Comparison of ENCODE assay signal across 25 cellular contexts in the genomic region with DNA sequence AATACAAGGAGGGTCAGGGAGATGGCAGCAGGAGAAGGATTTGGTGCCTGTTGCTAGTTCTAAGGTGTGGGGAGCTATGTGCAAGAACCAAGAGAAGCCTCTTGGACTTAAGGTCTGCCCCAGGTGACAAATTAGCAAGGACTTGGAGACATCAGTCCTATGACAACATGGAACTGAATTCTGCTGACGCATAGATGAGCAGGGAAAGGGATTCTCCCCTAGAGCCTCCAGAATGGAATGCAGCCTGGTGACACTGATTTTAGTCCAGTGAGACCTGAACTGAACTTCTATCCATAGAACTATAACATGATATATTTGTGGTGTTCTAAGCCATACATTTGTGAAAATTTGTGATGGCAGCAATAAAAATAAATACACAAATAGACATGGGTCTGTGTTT.
DNase-seq lines count a peak whose midpoint lies in the region; ATAC-seq, FAIRE-seq and TF ChIP-seq lines count a peak whose summit lies in the region.
"Had no signal": no experiment of that assay in that cellular context is flagged by ENCODE, and none has a peak within 500 bp of the region (broad histone marks: within the 10 kb centered on the region; RNA-seq: fewer than 3 reads in every experiment).

No MANE protein-coding gene starts in this region.

- H4K8ac ChIP-seq in trophoblast cell (ENCODE audit: low read depth, low read length) = no peak overlapping the region

- H2AFZ ChIP-seq in OCI-LY3 (ENCODE audit: low read depth, low read length) = no peak overlapping the region
- no peak overlapping the region for H2AFZ ChIP-seq in trophoblast cell (ENCODE audit: insufficient read depth, low read length, poor library complexity)

- H3K27me3 Mint-ChIP-seq in activated naive CD4-positive, alpha-beta T cell treated with anti-CD3 and anti-CD28 coated beads, Interleukin-2, amount 10 ng/mL, durations not matched to agents 7 days and 5 days = peaks cover 10% of the 10 kb centered on the region
- H3K27me3 Mint-ChIP-seq: CD8-positive, alpha-beta memory T cell had no signal

- intact Hi-C loops in right cardiac atrium (cut with DNase I) = loop anchor here in 1 of 4 donors (10.0 kb wide), 1 partner anchor 255 kb away; a partner anchor contains a TSS

- no peak overlapping the region for H2BK120ac ChIP-seq in trophoblast cell (ENCODE audit: insufficient read depth, low read length, poor library complexity)

- no peak overlapping the region for H2AK5ac ChIP-seq in trophoblast cell (ENCODE audit: low read length)

- H3K36me3 ChIP-seq in OCI-LY3 (replicated peaks; ENCODE audit: low read depth, low read length) (no peaks in the 10 kb centered on the region), bronchial epithelial cell (ENCODE audit: control insufficient read depth, insufficient read depth, low read length) (no peaks in the 10 kb centered on the region), trophoblast cell (ENCODE audit: control insufficient read depth in 1 of 2, insufficient read depth in 2 of 2, low read length in 2 of 2) (no peaks in the 10 kb centered on the region)
- H3K36me3 ChIP-seq: BE2C, BLaER1 had no signal

- TF ChIP-seq CTCF in OCI-LY3 (IDR thresholded peaks at IDR 0.05; ENCODE audit: low read depth, low read length) (no peak), bronchial epithelial cell (IDR thresholded peaks at IDR 0.05; ENCODE audit: insufficient read depth, low read length, severe bottlenecking) (no peak)

- CTCF ChIA-PET in activated naive CD4-positive, alpha-beta T cell treated with anti-CD3 and anti-CD28 coated beads, Interleukin-2, amount 10 ng/mL, durations not matched to agents 7 days and 5 days (lab: Charles Lee) = interaction anchor here (0.6 to 1.4 kb wide), 2 partner anchors 181 to 254 kb away, joined by 3 read pairs; no protein-coding TSS in a partner anchor

- no peak overlapping the region for H4K91ac ChIP-seq in trophoblast cell (ENCODE audit: low read depth, low read length)

- H3K4me3 ChIP-seq in OCI-LY3 (ENCODE audit: low read length) = no peak overlapping the region
- H3K4me3 ChIP-seq in bronchial epithelial cell (ENCODE audit: low read depth, low read length) = no peak overlapping the region
- H3K4me3 ChIP-seq in trophoblast cell (ENCODE audit: low read depth, low read length) = no peak overlapping the region
- H3K4me3 ChIP-seq in right cardiac atrium (ENCODE audit: low read length) = no peak overlapping the region
- H3K4me3 ChIP-seq: BLaER1, GM12878 had no signal

- no CpG with 5 or more reads among the region's 1 CpG for WGBS in trophoblast cell (ENCODE audit: extremely low coverage, insufficient coverage, insufficient read length)
- WGBS in right cardiac atrium = 96% methylated on average over 1 of the region's 1 CpG

- no peak overlapping the region for H3K4me3 Mint-ChIP-seq in activated naive CD4-positive, alpha-beta T cell treated with anti-CD3 and anti-CD28 coated beads, Interleukin-2, amount 10 ng/mL, durations not matched to agents 7 days and 5 days
- H3K4me3 Mint-ChIP-seq: CD14-positive monocyte; CD4-positive, alpha-beta memory T cell; CD4-positive, CD25-positive, alpha-beta regulatory T cell; CD8-positive, alpha-beta memory T cell had no signal

- H3K4me2 ChIP-seq in OCI-LY3 (ENCODE audit: low read length) (no peak overlapping the region), trophoblast cell (ENCODE audit: low read length) (no peak overlapping the region)
- H3K4me2 ChIP-seq: BLaER1 had no signal

- H2BK12ac ChIP-seq in trophoblast cell (ENCODE audit: low read length) = no peak overlapping the region

- peaks cover under 1% of the 10 kb centered on the region for H3K9me3 Mint-ChIP-seq in activated naive CD4-positive, alpha-beta T cell treated with anti-CD3 and anti-CD28 coated beads, Interleukin-2, amount 10 ng/mL, durations not matched to agents 7 days and 5 days
- H3K9me3 Mint-ChIP-seq: CD4-positive, alpha-beta memory T cell; CD4-positive, CD25-positive, alpha-beta regulatory T cell; CD8-positive, alpha-beta memory T cell had no signal

- no peaks in the 10 kb centered on the region for H3K36me3 Mint-ChIP-seq in activated naive CD4-positive, alpha-beta T cell treated with anti-CD3 and anti-CD28 coated beads, Interleukin-2, amount 10 ng/mL, durations not matched to agents 7 days and 5 days
- H3K36me3 Mint-ChIP-seq: CD14-positive monocyte; CD4-positive, alpha-beta memory T cell; CD4-positive, CD25-positive, alpha-beta regulatory T cell; CD8-positive, alpha-beta memory T cell had no signal

- no peak overlapping the region for H3K14ac ChIP-seq in trophoblast cell (ENCODE audit: low read length)

- no peaks in the 10 kb centered on the region for H3K27me3 ChIP-seq in OCI-LY3 (ENCODE audit: low read depth, low read length)
- H3K27me3 ChIP-seq in bronchial epithelial cell (ENCODE audit: control insufficient read depth, insufficient read depth, low read length) = no peaks in the 10 kb centered on the region
- H3K27me3 ChIP-seq in trophoblast cell (ENCODE audit: insufficient read depth, low read length) = no peaks in the 10 kb centered on the region
- H3K27me3 ChIP-seq in right cardiac atrium (ENCODE audit: control insufficient read depth, insufficient read depth) = no peaks in the 10 kb centered on the region
- H3K27me3 ChIP-seq: BE2C, BLaER1 had no signal

- DNase-seq in bronchial epithelial cell (ENCODE audit: low read depth) (no peak), trophoblast cell (peak; percentile 57 to 78), right cardiac atrium (no peak), SKM-1 treated with dmso at 0.1 percent for 144 hours (lab: John Stamatoyannopoulos, UW; ENCODE audit: unreplicated experiment) (no peak)
- no peak for DNase-seq in activated naive CD4-positive, alpha-beta T cell treated with anti-CD3 and anti-CD28 coated beads, Interleukin-2, amount 10 ng/mL, durations not matched to agents 7 days and 5 days
- DNase-seq: 8988T; ACHN; BE2C; C1 segment of cervical spinal cord; CD4-positive, alpha-beta memory T cell; CD4-positive, CD25-positive, alpha-beta regulatory T cell; CD8-positive, alpha-beta memory T cell; COR-L47; DMS 273 treated with DMSO at 0.1 percent for 48 hours; DMS79; DND-41; EL; GDM1 had no signal

- H3K79me1 ChIP-seq in trophoblast cell (ENCODE audit: low read length) = no peaks in the 10 kb centered on the region

- H3K79me2 ChIP-seq in OCI-LY3 (ENCODE audit: low read length) (no peaks in the 10 kb centered on the region), trophoblast cell (ENCODE audit: control insufficient read depth, insufficient read depth, low read length, poor library complexity) (no peaks in the 10 kb centered on the region)

- peaks cover 97% of the 10 kb centered on the region for H3K4me1 ChIP-seq in OCI-LY3 (ENCODE audit: low read length)
- H3K4me1 ChIP-seq in trophoblast cell (ENCODE audit: control insufficient read depth in 1 of 2, insufficient read depth in 2 of 2, low read length in 2 of 2) = peaks cover 2 to 6% of the 10 kb centered on the region in 2 experiments
- H3K4me1 ChIP-seq in right cardiac atrium (ENCODE audit: control insufficient read depth, insufficient read depth, low read length) = no peaks in the 10 kb centered on the region
- H3K4me1 ChIP-seq: BE2C, BLaER1 had no signal

- H4K20me1 ChIP-seq in OCI-LY3 (ENCODE audit: insufficient read depth, low read length) = no peaks in the 10 kb centered on the region
- H4K20me1 ChIP-seq: BLaER1 had no signal

- no peak for ATAC-seq in right cardiac atrium
- ATAC-seq: GM12878 had no signal

- no peak overlapping the region for H3K27ac Mint-ChIP-seq in activated naive CD4-positive, alpha-beta T cell treated with anti-CD3 and anti-CD28 coated beads, Interleukin-2, amount 10 ng/mL, durations not matched to agents 7 days and 5 days
- H3K27ac Mint-ChIP-seq: CD8-positive, alpha-beta memory T cell had no signal

- H3K23ac ChIP-seq in trophoblast cell (ENCODE audit: low read length) = no peak overlapping the region

- H4K12ac ChIP-seq in trophoblast cell (ENCODE audit: low read depth, low read length) = no peak overlapping the region

- peaks cover 2% of the 10 kb centered on the region for H3K4me1 Mint-ChIP-seq in activated naive CD4-positive, alpha-beta T cell treated with anti-CD3 and anti-CD28 coated beads, Interleukin-2, amount 10 ng/mL, durations not matched to agents 7 days and 5 days
- H3K4me1 Mint-ChIP-seq: CD4-positive, CD25-positive, alpha-beta regulatory T cell; CD8-positive, alpha-beta memory T cell had no signal

- peak overlapping the region; percentile 100 for H3K27ac ChIP-seq in OCI-LY3 (ENCODE audit: low read length)
- H3K27ac ChIP-seq in trophoblast cell (ENCODE audit: low read depth, low read length) = no peak overlapping the region
- H3K27ac ChIP-seq in right cardiac atrium (ENCODE audit: low read length) = no peak overlapping the region
- H3K27ac ChIP-seq: BLaER1 had no signal

- H3K4ac ChIP-seq in trophoblast cell (ENCODE audit: low read depth, low read length) = no peak overlapping the region

- H2BK5ac ChIP-seq in trophoblast cell (ENCODE audit: low read depth, low read length, poor library complexity) = no peak overlapping the region

- H3K18ac ChIP-seq in trophoblast cell (ENCODE audit: low read length) = no peak overlapping the region

- no peaks in the 10 kb centered on the region for H3K9me3 ChIP-seq in OCI-LY3 (ENCODE audit: insufficient read depth, low read length)
- H3K9me3 ChIP-seq in trophoblast cell (ENCODE audit: insufficient read depth, low read depth, low read length) = no peaks in the 10 kb centered on the region
- no peaks in the 10 kb centered on the region for H3K9me3 ChIP-seq in right cardiac atrium (ENCODE audit: control insufficient read depth, low read length)
- H3K9me3 ChIP-seq: BE2C, BLaER1 had no signal

- FAIRE-seq in bronchial epithelial cell (lab: Jason Lieb, UNC) = peak; percentile 7
- FAIRE-seq: A204.1, GM12878, GM12892, GM18507 had no signal

- H3K9ac ChIP-seq in OCI-LY3 (ENCODE audit: low read length) (no peak overlapping the region), trophoblast cell (ENCODE audit: low read length) (no peak overlapping the region)
- H3K9ac ChIP-seq: BLaER1 had no signal

Comparison
In these comparisons a context has a peak if more than half of its experiments do, and no peak if none do; other contexts are left out.
1. DNase-seq: peak in trophoblast cell (2 of 2); none in bronchial epithelial cell (single experiment), right cardiac atrium (0 of 3), SKM-1 treated with dmso at 0.1 percent for 144 hours (single experiment) and activated naive CD4-positive, alpha-beta T cell treated with anti-CD3 and anti-CD28 coated beads, Interleukin-2, amount 10 ng/mL, durations not matched to agents 7 days and 5 days (single experiment).